Comparison of ENCODE assay signal across 8 cellular contexts in genomic region chr14:55026441-55026792, GRCh38. TPM values are rescaled to one million over a fixed set of nuclear protein-coding genes. Genes with fewer than 3 reads are reported as not detected.
A peak's percentile ranks its signal among the peaks of the same experiment; 100 is the strongest.
DNase-seq lines count a peak whose midpoint lies in the region; TF ChIP-seq lines count a peak whose summit lies in the region.

No MANE protein-coding gene starts in this region.

- H3K4me1 Mint-ChIP-seq in neural crest cell, result peaks cover 46% of the 10 kb centered on the region

- no peaks in the 10 kb centered on the region for H3K27me3 Mint-ChIP-seq in neural crest cell (ENCODE audit: low read depth)

- H4K20me1 ChIP-seq in BLaER1, result peaks cover 34% of the 10 kb centered on the region

- peak overlapping the region; percentile 86 for H3K4me3 Mint-ChIP-seq in neural crest cell

- H3K9me3 ChIP-seq in BLaER1 (no peaks in the 10 kb centered on the region), MG63 (no peaks in the 10 kb centered on the region), ectodermal cell (ENCODE audit: control insufficient read depth, low read length) (no peaks in the 10 kb centered on the region)

- TF ChIP-seq CTCF in neural crest cell (conservative IDR thresholded peaks at IDR 0.05), result no peak

- peak overlapping the region; percentile 87 for H3K9ac ChIP-seq in BLaER1

- peak overlapping the region; percentile 84 for H3K4me2 ChIP-seq in BLaER1

- H3K27me3 ChIP-seq in BLaER1, result no peaks in the 10 kb centered on the region
- H3K27me3 ChIP-seq in MG63, result no peaks in the 10 kb centered on the region
- H3K27me3 ChIP-seq in ectodermal cell (ENCODE audit: control insufficient read depth, insufficient read depth, low read length, poor library complexity, severe bottlenecking), result no peaks in the 10 kb centered on the region

- H3K27ac ChIP-seq in BLaER1, result peak overlapping the region; percentile 91
- peak overlapping the region; percentile 91 for H3K27ac ChIP-seq in ectodermal cell (ENCODE audit: insufficient read depth, low read depth, low read length, poor library complexity, severe bottlenecking)

- DNase-seq in MG63 (no peak), neural crest cell (ENCODE audit: low read depth, low spot score) (no peak), OCI-M2 (lab: John Stamatoyannopoulos, UW; ENCODE audit: unreplicated experiment) (no peak), NCI-H526 treated with DMSO at 0.1 percent for 48 hours (lab: John Stamatoyannopoulos, UW) (no peak), germinal center (ENCODE audit: low spot score) (no peak)
- DNase-seq in activated effector memory CD4-positive, alpha-beta T cell treated with anti-CD3 and anti-CD28 coated beads, Interleukin-2, amount 50 U/mL, for 16 hours, result no peak

- peaks cover 44% of the 10 kb centered on the region for H3K4me1 ChIP-seq in BLaER1
- peaks cover 16% of the 10 kb centered on the region for H3K4me1 ChIP-seq in ectodermal cell (ENCODE audit: control insufficient read depth, insufficient read depth, low read length)

- peak overlapping the region; percentile 80 for H3K4me3 ChIP-seq in BLaER1
- peak overlapping the region; percentile 84 for H3K4me3 ChIP-seq in MG63
- H3K4me3 ChIP-seq in ectodermal cell (ENCODE audit: insufficient read depth, low read depth, low read length), result peak overlapping the region; percentile 70

- peaks cover 4% of the 10 kb centered on the region for H3K36me3 Mint-ChIP-seq in neural crest cell (ENCODE audit: low read depth)

- H3K9me3 Mint-ChIP-seq in neural crest cell, result no peaks in the 10 kb centered on the region

- 0 to 4% methylated on average over 7 to 9 of the region's 9 CpGs for WGBS in ectodermal cell, 2 experiments

- H3K36me3 ChIP-seq in BLaER1 (peaks cover 25% of the 10 kb centered on the region), MG63 (no peaks in the 10 kb centered on the region; the same call in 1 of the 2 replicates), ectodermal cell (ENCODE audit: control insufficient read depth, insufficient read depth, low read length) (peaks cover 5% of the 10 kb centered on the region)

- peak overlapping the region; percentile 99 for H3K27ac Mint-ChIP-seq in neural crest cell (ENCODE audit: unreplicated experiment)

RNA-seq across cellular contexts. Expression of gene WDHD1, which starts 0.5 kb away (rescaled TPM):
- 5.2 TPM in 2 replicates for total RNA-seq in MG63 (2014; rRNA removed; shearing (Covaris generic); ENCODE audit: low replicate concordance)
- polyA plus RNA-seq in ectodermal cell (2013, experiment 1 of 4), result 50.5 TPM
- 48.2 TPM for polyA plus RNA-seq in ectodermal cell (2013, experiment 2 of 4)
- 36.9 TPM for polyA plus RNA-seq in ectodermal cell (2013, experiment 3 of 4)
- 40.0 TPM for polyA plus RNA-seq in ectodermal cell (2013, experiment 4 of 4)
- 56.2 and 60.6 TPM in 2 replicates for total RNA-seq in neural crest cell

RNA-seq across cellular contexts. Expression of gene SOCS4, which starts 0.6 kb away (rescaled TPM):
- 3.8 and 9.0 TPM in 2 replicates for total RNA-seq in MG63 (2014; rRNA removed; shearing (Covaris generic); ENCODE audit: low replicate concordance)
- 19.9 TPM for polyA plus RNA-seq in ectodermal cell (2013, experiment 1 of 4)
- 20.1 TPM for polyA plus RNA-seq in ectodermal cell (2013, experiment 2 of 4)
- 15.3 TPM for polyA plus RNA-seq in ectodermal cell (2013, experiment 3 of 4)
- 18.1 TPM for polyA plus RNA-seq in ectodermal cell (2013, experiment 4 of 4)
- total RNA-seq in neural crest cell, result 32.8 and 38.6 TPM in 2 replicates

RNA-seq across cellular contexts. Expression of gene MAPK1IP1L, which starts 25.0 kb away (rescaled TPM):
- 14.8 and 15.0 TPM in 2 replicates for total RNA-seq in MG63 (2014; rRNA removed; shearing (Covaris generic); ENCODE audit: low replicate concordance)
- polyA plus RNA-seq in ectodermal cell (2013, experiment 1 of 4), result 153 TPM
- polyA plus RNA-seq in ectodermal cell (2013, experiment 2 of 4), result 162 TPM
- polyA plus RNA-seq in ectodermal cell (2013, experiment 3 of 4), result 119 TPM
- 130 TPM for polyA plus RNA-seq in ectodermal cell (2013, experiment 4 of 4)
- 141 and 151 TPM in 2 replicates for total RNA-seq in neural crest cell
